8 cellular contexts compared by ENCODE assay signal in genomic region chr10:79374312-79375191, GRCh38. TPM values are rescaled to one million over a fixed set of nuclear protein-coding genes. Genes with fewer than 3 reads are reported as not detected.
DNase-seq lines count a peak whose midpoint lies in the region; ATAC-seq, FAIRE-seq and TF ChIP-seq lines count a peak whose summit lies in the region.

No MANE protein-coding gene starts in this region.

- no peak overlapping the region for H3K27ac ChIP-seq in HEK293 (ENCODE audit: extremely low read depth, low read depth, low read length)
- H3K27ac ChIP-seq in H1 (ENCODE audit: low read depth, low read length), result no peak overlapping the region

- CTCF ChIA-PET in HEK293 (lab: Yijun Ruan, JAX), result interaction anchor here (0.6 to 5.2 kb wide), 46 partner anchors 8 to 782 kb away, joined by 3 to 85 read pairs (median 5); no protein-coding TSS in a partner anchor
- CTCF ChIA-PET in H1 (lab: Charles Lee; ENCODE audit: partially characterized antibody), result interaction anchor here (0.6 to 5.8 kb wide), 43 partner anchors 8 to 857 kb away, joined by 3 to 79 read pairs (median 6); no protein-coding TSS in a partner anchor

- no peak overlapping the region for H3K14ac ChIP-seq in H1 (ENCODE audit: insufficient read length)

- TF ChIP-seq CTCF in HEK293 (tag by site-specific recombination; IDR thresholded peaks at IDR 0.05) (peak; percentile 87), H1 (IDR thresholded peaks at IDR 0.05; ENCODE audit: control extremely low read depth in 1 of 3, insufficient read depth in 1 of 3, low read depth in 1 of 3, low read length in 3 of 3) (peak; percentile 86 to 97 (median 92))

- no peaks in the 10 kb centered on the region; the same call in 1 of the 2 replicates for H3K79me1 ChIP-seq in H1 (ENCODE audit: low read depth, low read length)

- WGBS in H1 (ENCODE audit: extremely low coverage in 1 of 2, insufficient coverage in 1 of 2, insufficient read length in 1 of 2, insufficient replicate concordance in 2 of 2, low coverage in 1 of 2, low lambda C conversion rate in 2 of 2, missing lambda C conversion rate in 1 of 2), 2 experiments, result 12% methylated on average over 7 of the region's 7 CpGs; no CpG with 5 or more reads in 1 of the 2 experiments

- no peak overlapping the region for H2BK5ac ChIP-seq in H1 (ENCODE audit: low read depth, low read length)

- H3K9ac ChIP-seq in H1 (replicated peaks in 1 of 4; ENCODE audit: extremely low read depth in 1 of 4, low read depth in 3 of 4, low read length in 3 of 4), result no peak overlapping the region

- POLR2A ChIA-PET in HEK293 (lab: Yijun Ruan, JAX) (interaction anchor here (0.7 to 1.1 kb wide), 3 partner anchors 25 to 113 kb away, joined by 3 read pairs; no protein-coding TSS in a partner anchor), H1 (lab: Charles Lee; ENCODE audit: partially characterized antibody) (interaction anchor here (0.6 to 0.7 kb wide), 3 partner anchors 70 to 688 kb away, joined by 3 to 5 read pairs (median 3); no protein-coding TSS in a partner anchor)

- no peak overlapping the region for H3K4me3 ChIP-seq in HEK293 (ENCODE audit: low read depth, low read length)
- no peak overlapping the region for H3K4me3 ChIP-seq in H1 (ENCODE audit: extremely low read depth in 1 of 4, insufficient read depth in 2 of 4, low read depth in 3 of 4, low read length in 4 of 4)

- no peak for TF ChIP-seq POLR2A in H1 (IDR thresholded peaks at IDR 0.05; ENCODE audit: control extremely low read depth in 1 of 2, low read depth in 2 of 2, low read length in 2 of 2)

- no peak overlapping the region for H2BK120ac ChIP-seq in H1 (replicated peaks; ENCODE audit: low read depth, low read length)

- DNase-seq in Caki2 (ENCODE audit: low read depth) (peak; percentile 59), NCI-H69 (lab: John Stamatoyannopoulos, UW) (peak; percentile 59), H1 (ENCODE audit: low read depth in 1 of 2, low spot score in 2 of 2) (peak; percentile 59 to 94), mesenteric fat pad (ENCODE audit: low spot score) (peak; percentile 93)
- DNase-seq in activated CD8-positive, alpha-beta memory T cell treated with anti-CD3 and anti-CD28 coated beads for 24 hours, result peak; percentile 92
- DNase-seq in stimulated activated CD8-positive, alpha-beta memory T cell treated with anti-CD3 and anti-CD28 coated beads, Interleukin-2, amount 100 ng/mL, for 1 hour (ENCODE audit: low read depth in 2 of 2), result peak; percentile 52 to 53

- peaks cover 9% of the 10 kb centered on the region; the same call in 1 of the 2 replicates for H3K23me2 ChIP-seq in H1 (ENCODE audit: low read depth, low read length)

- H2AFZ ChIP-seq in H1 (ENCODE audit: low read length), result no peak overlapping the region

- H3K4ac ChIP-seq in H1 (replicated peaks; ENCODE audit: insufficient read length, low read depth, low read length), result no peak overlapping the region

- no peak overlapping the region for H2AK5ac ChIP-seq in H1 (ENCODE audit: low read depth, low read length)

- no peak for TF ChIP-seq EP300 in H1 (IDR thresholded peaks at IDR 0.05; ENCODE audit: borderline replicate concordance in 1 of 2, low read depth in 2 of 2, low read length in 2 of 2)

- H3K79me2 ChIP-seq in H1 (ENCODE audit: control insufficient read depth in 1 of 2, insufficient read depth in 2 of 2, low read length in 2 of 2), result no peaks in the 10 kb centered on the region

- no peaks in the 10 kb centered on the region; a peak in 2 of 7 replicates for H3K27me3 ChIP-seq in H1 (replicated peaks in 1 of 4; ENCODE audit: control insufficient read depth in 3 of 4, extremely low read depth in 1 of 4, insufficient read depth in 3 of 4, low read length in 3 of 4)

- H4K8ac ChIP-seq in H1 (ENCODE audit: extremely low read depth, insufficient read depth, low read length), result no peak overlapping the region

- peak; percentile 87 for FAIRE-seq in H1 (lab: Jason Lieb, UNC)

- no peak overlapping the region for H4K91ac ChIP-seq in H1 (replicated peaks; ENCODE audit: insufficient read length, low read length)

- no peak overlapping the region for H2BK15ac ChIP-seq in H1 (ENCODE audit: low read length)

- no peak overlapping the region for H3K56ac ChIP-seq in H1 (replicated peaks; ENCODE audit: insufficient read length, low read depth, low read length)

- no peak for ATAC-seq in GM18517 (IDR thresholded peaks at IDR 0.05; ENCODE audit: unreplicated experiment)

- H2BK12ac ChIP-seq in H1 (ENCODE audit: low read depth, low read length), result no peak overlapping the region

- no peak overlapping the region for H2BK20ac ChIP-seq in H1 (ENCODE audit: low read length)

- in situ Hi-C loops in Caki2 (cut with HindIII; ENCODE audit: low pct_unique_long_range_greater_than_20kb, low sequenced_read_pairs), result no loop called here

- no peak overlapping the region for H3K4me2 ChIP-seq in H1 (ENCODE audit: insufficient read depth in 1 of 2, low read depth in 2 of 2, low read length in 2 of 2)

- peaks cover 0 to 14% of the 10 kb centered on the region in 2 experiments for H4K20me1 ChIP-seq in H1 (replicated peaks in 1 of 2; ENCODE audit: control insufficient read depth in 1 of 2, insufficient read depth in 2 of 2, low read length in 2 of 2)

- H3K36me3 ChIP-seq in HEK293 (ENCODE audit: control insufficient read depth in 2 of 2, insufficient read depth in 1 of 2, low read length in 2 of 2), result no peaks in the 10 kb centered on the region
- H3K36me3 ChIP-seq in H1 (ENCODE audit: control insufficient read depth in 2 of 4, insufficient read depth in 4 of 4, low read length in 3 of 4), result no peaks in the 10 kb centered on the region

- H3K18ac ChIP-seq in H1 (ENCODE audit: extremely low read depth, low read length), result no peak overlapping the region

- no peak overlapping the region for H4K5ac ChIP-seq in H1 (ENCODE audit: insufficient read length, low read depth, low read length)

- no peak overlapping the region for H3K23ac ChIP-seq in H1 (ENCODE audit: insufficient read length)

- H3K4me1 ChIP-seq in HEK293 (ENCODE audit: control insufficient read depth, insufficient read depth, low read length) (no peaks in the 10 kb centered on the region), H1 (replicated peaks in 1 of 4; ENCODE audit: control insufficient read depth in 3 of 4, insufficient read depth in 4 of 4, low read length in 3 of 4) (no peaks in the 10 kb centered on the region)

- peak; percentile 99 to 100 for TF ChIP-seq RAD21 in H1 (IDR thresholded peaks at IDR 0.05 in 1 of 2, conservative IDR thresholded peaks at IDR 0.05 in 1 of 2; ENCODE audit: low read depth in 2 of 2, low read length in 2 of 2)

- no peaks in the 10 kb centered on the region for H3K9me3 ChIP-seq in HEK293 (ENCODE audit: control insufficient read depth, insufficient read depth, low read depth, low read length)
- H3K9me3 ChIP-seq in H1 (ENCODE audit: insufficient read depth in 2 of 2, low read depth in 1 of 2, low read length in 1 of 2), result peaks cover 0 to 6% of the 10 kb centered on the region in 2 experiments; a peak in 3 of 4 replicates

TF ChIP-seq in HEK293, 187 proteins besides CTCF, POLR2A, EP300 and RAD21 (continues in another document):
- peak; percentile 36; the same call in 1 of the 2 replicates for TF ChIP-seq SP7 (tag by site-specific recombination; IDR thresholded peaks at IDR 0.05)
- no peak for TF ChIP-seq ZNF544 (tag by site-specific recombination; IDR thresholded peaks at IDR 0.05)
- TF ChIP-seq GLIS1 (tag by site-specific recombination; IDR thresholded peaks at IDR 0.05), result peak; percentile 38; the same call in 1 of the 2 replicates
- 0 out of 2 replicates have a peak, but pooled peaks have one; percentile 38 for TF ChIP-seq ZNF692 (tag by site-specific recombination; IDR thresholded peaks at IDR 0.05)
- no peak for TF ChIP-seq ZBTB7A (tag by site-specific recombination; IDR thresholded peaks at IDR 0.05; ENCODE audit: low read depth)

TF ChIP-seq in H1, 55 proteins besides CTCF, POLR2A, EP300 and RAD21:
- TF ChIP-seq MAFK (IDR thresholded peaks at IDR 0.05; ENCODE audit: low read depth, low read length) (peak; percentile 38; the same call in 1 of the 2 replicates), TCF12 (IDR thresholded peaks at IDR 0.05; ENCODE audit: low read depth, low read length) (0 out of 2 replicates have a peak, but pooled peaks have one; percentile 53), POU5F1 (IDR thresholded peaks at IDR 0.05; ENCODE audit: low read depth, low read length) (no peak), JUND (IDR thresholded peaks at IDR 0.05; ENCODE audit: low read length) (peak; percentile 49; the same call in 1 of the 2 replicates), SIRT6 (IDR thresholded peaks at IDR 0.05; ENCODE audit: low read length) (no peak), BACH1 (IDR thresholded peaks at IDR 0.05; ENCODE audit: low read length) (peak; percentile 48; the same call in 1 of the 2 replicates), SIX5 (IDR thresholded peaks at IDR 0.05; ENCODE audit: low read depth, low read length) (no peak), SAP30 (IDR thresholded peaks at IDR 0.05; ENCODE audit: insufficient read depth, insufficient replicate concordance, low read length) (no peak), JUN (IDR thresholded peaks at IDR 0.05; ENCODE audit: low read depth, low read length) (no peak), HDAC2 (IDR thresholded peaks at IDR 0.05; ENCODE audit: borderline replicate concordance in 1 of 2, low read depth in 2 of 2, low read length in 2 of 2) (no peak)

RNA-seq across cellular contexts. Expression of gene PPIF, which starts 27.3 kb away (rescaled TPM):
- 85.8 and 124 TPM in 2 replicates for total RNA-seq in Caki2 (2014; rRNA removed; shearing (Covaris generic); ENCODE audit: low replicate concordance)
- total RNA-seq in H1 (2021; fragmentation: NEBNext Ultra II Directional; extraction: Animal tissue kit (Norgen Biotek cat#: 25700)), result 70.2 and 74.9 TPM in 2 replicates
- polyA plus RNA-seq in H1 (2011; rRNA removed), result 77.6 and 107 TPM in 2 replicates
- 91.0 TPM for polyA plus RNA-seq in H1 (2011; cell fraction: cytosol; rRNA removed)
- 104 TPM for polyA plus RNA-seq in H1 (2011; cell fraction: nucleus; rRNA removed)
- 66.7 to 100 TPM (median 84.3 TPM) in 4 replicates for polyA plus RNA-seq in H1 (2012, experiment 1 of 2)
- 67.0 TPM for polyA plus RNA-seq in H1 (2012, experiment 2 of 2)
- 54.5 TPM for polyA plus RNA-seq in H1 (2013, experiment 1 of 2)
- 54.9 TPM for polyA plus RNA-seq in H1 (2013, experiment 2 of 2)
- 62.8 and 81.2 TPM in 2 replicates for polyA minus RNA-seq in H1 (2011; rRNA and poly(A)+ RNA removed)
- polyA minus RNA-seq in H1 (2011; cell fraction: cytosol; rRNA and poly(A)+ RNA removed), result 40.5 TPM
- polyA minus RNA-seq in H1 (2011; cell fraction: nucleus; rRNA and poly(A)+ RNA removed), result 52.5 TPM
- 181 TPM for total RNA-seq in mesenteric fat pad
